ENCODE assay signal across 13 cellular contexts in the genomic region with DNA sequence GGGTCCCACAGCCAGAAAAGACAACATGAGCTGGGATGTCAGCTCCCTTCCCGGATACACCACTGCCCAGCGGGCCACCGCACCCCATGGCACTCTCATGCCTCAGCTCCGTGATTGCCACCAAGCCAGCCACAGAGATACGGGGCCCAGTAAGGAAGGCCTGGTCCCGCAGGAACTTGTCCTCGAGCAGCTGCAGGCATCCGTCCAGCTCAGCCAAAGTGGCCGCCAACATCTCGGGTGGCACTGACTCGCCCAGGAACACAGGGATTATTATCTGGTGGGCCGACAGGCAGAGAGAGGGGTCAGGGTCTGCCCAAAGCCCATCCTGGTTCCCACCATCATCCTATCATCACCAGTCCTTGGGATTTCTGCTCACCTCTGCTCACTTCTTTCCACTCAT. TPM values are rescaled to one million over a fixed set of nuclear protein-coding genes. Genes with fewer than 3 reads are reported as not detected.
"Had no signal": no experiment of that assay in that cellular context is flagged by ENCODE, and none has a peak within 500 bp of the region (broad histone marks: within the 10 kb centered on the region; RNA-seq: fewer than 3 reads in every experiment).

No MANE protein-coding gene starts in this region.

RNA-seq across cellular contexts. Expression of a gene that starts 2.6 kb away (rescaled TPM):
- total RNA-seq: stomach, subcutaneous adipose tissue, temporal lobe, thoracic aorta, urinary bladder, uterus, vagina had no signal

RNA-seq across cellular contexts. Expression of a gene that starts 10.6 kb away (rescaled TPM):
- total RNA-seq: temporal lobe, vagina had no signal

RNA-seq across cellular contexts. Expression of a gene that starts 16.3 kb away (rescaled TPM):
- total RNA-seq: vagina had no signal

RNA-seq across cellular contexts. Expression of a gene that starts 27.9 kb away (rescaled TPM):
- total RNA-seq: stomach, subcutaneous adipose tissue, suprapubic skin, temporal lobe, thoracic aorta, thyroid gland, tibial nerve, transverse colon, upper lobe of left lung, ureter, urinary bladder, uterus, vagina had no signal
